ENCODE assay signal across 26 cellular contexts in the genomic region with DNA sequence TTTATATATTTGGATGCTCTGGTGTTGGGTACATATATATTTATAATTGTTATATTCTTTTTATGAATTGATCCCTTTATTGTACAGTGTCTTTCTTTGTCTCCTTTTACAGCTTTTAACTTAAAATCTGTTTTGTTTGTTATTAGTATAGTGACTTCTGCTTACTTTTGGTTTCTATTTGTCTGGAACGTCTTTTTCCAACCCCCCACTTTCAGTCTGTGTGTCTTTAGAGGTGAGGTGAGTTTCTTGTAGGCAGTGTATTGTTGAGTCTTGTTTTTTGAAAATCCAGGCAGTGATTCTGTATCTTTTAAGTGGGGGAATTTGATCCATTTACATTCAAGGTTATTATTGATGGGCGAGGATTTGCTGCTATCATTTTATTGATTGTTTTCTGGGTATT.
"Had no signal": no experiment of that assay in that cellular context is flagged by ENCODE, and none has a peak within 500 bp of the region (broad histone marks: within the 10 kb centered on the region; RNA-seq: fewer than 3 reads in every experiment).

No MANE protein-coding gene starts in this region.

- ATAC-seq: activated CD4-positive, alpha-beta T cell treated with anti-CD3 and anti-CD28 coated beads for 36 hours; left lung; lower lobe of right lung; natural killer cell; psoas muscle; upper lobe of right lung had no signal

- H3K27me3 ChIP-seq: esophagus squamous epithelium, left lung, neural progenitor cell, suprapubic skin, tibial artery, upper lobe of right lung had no signal

- H2AFZ ChIP-seq: neural progenitor cell, parathyroid adenoma had no signal

- H3K4me1 Mint-ChIP-seq: neural progenitor cell had no signal

- H3K4me2 ChIP-seq: neural progenitor cell, smooth muscle cell had no signal

- H3K27me3 Mint-ChIP-seq: activated CD4-positive, alpha-beta T cell treated with anti-CD3 and anti-CD28 coated beads for 36 hours; central memory CD8-positive, alpha-beta T cell; dendritic cell treated with granulocyte-macrophage colony-stimulating factor and Interleukin-4, amounts not matched to agents 40 ng/mL and 50 ng/mL, for 4 days had no signal

- H3K27ac Mint-ChIP-seq: activated CD4-positive, alpha-beta T cell treated with anti-CD3 and anti-CD28 coated beads for 36 hours; dendritic cell treated with granulocyte-macrophage colony-stimulating factor and Interleukin-4, amounts not matched to agents 40 ng/mL and 50 ng/mL, for 4 days; natural killer cell; neural progenitor cell had no signal

- H3K4me3 Mint-ChIP-seq: activated CD4-positive, alpha-beta T cell treated with anti-CD3 and anti-CD28 coated beads for 36 hours; central memory CD8-positive, alpha-beta T cell; dendritic cell treated with granulocyte-macrophage colony-stimulating factor and Interleukin-4, amounts not matched to agents 40 ng/mL and 50 ng/mL, for 4 days; natural killer cell; neural progenitor cell had no signal

- H3K27ac ChIP-seq: epithelial cell of prostate, esophagus squamous epithelium, left lung, lower lobe of right lung, neural progenitor cell, parathyroid adenoma, psoas muscle, suprapubic skin, tibial artery, upper lobe of right lung had no signal

- H3K4me1 ChIP-seq: esophagus squamous epithelium, left lung, lower lobe of right lung, neural progenitor cell, parathyroid adenoma, psoas muscle, suprapubic skin, tibial artery, upper lobe of right lung had no signal

- DNase-seq: activated CD4-positive, alpha-beta T cell treated with anti-CD3 and anti-CD28 coated beads for 36 hours; activated CD4-positive, alpha-beta T cell treated with anti-CD3 and anti-CD28 coated beads, Interleukin-2, amount 50 U/mL, for 4 hours; activated CD4-positive, CD25-positive, alpha-beta regulatory T cell; activated effector memory CD4-positive, alpha-beta T cell treated with anti-CD3 and anti-CD28 coated beads, Interleukin-2, amount 50 U/mL, for 16 hours; activated naive CD4-positive, alpha-beta T cell treated with anti-CD3 and anti-CD28 coated beads, Interleukin-2, amount 50 U/mL, for 16 hours; activated T-cell treated with anti-CD3 and anti-CD28 coated beads, Interleukin-2, amount 50 U/mL, for 48 hours; anterior cingulate cortex; esophagus squamous epithelium; foreskin melanocyte; left lung; lower lobe of right lung; mesenchymal stem cell; natural killer cell; occipital lobe; psoas muscle; stimulated activated CD4-positive, alpha-beta T cell treated with anti-CD3 and anti-CD28 coated beads, Interleukin-1b, Interleukin-23, amount 100 ng/mL, for 48 hours; stimulated activated naive CD4-positive, alpha-beta T cell; tibial artery; upper lobe of right lung had no signal

- H3K9ac ChIP-seq: neural progenitor cell, parathyroid adenoma had no signal

- H3K79me2 ChIP-seq: parathyroid adenoma had no signal

- H3K4me3 ChIP-seq: esophagus squamous epithelium, left lung, lower lobe of right lung, neural progenitor cell, psoas muscle, smooth muscle cell, suprapubic skin, tibial artery, upper lobe of right lung had no signal
